ENCODE assay signal across 20 cellular contexts in genomic region chr1:235714205-235714897, GRCh38.
A peak's percentile ranks its signal among the peaks of the same experiment; 100 is the strongest.
DNase-seq lines count a peak whose midpoint lies in the region; TF ChIP-seq lines count a peak whose summit lies in the region.
"Had no signal": no experiment of that assay in that cellular context is flagged by ENCODE, and none has a peak within 500 bp of the region (broad histone marks: within the 10 kb centered on the region; RNA-seq: fewer than 3 reads in every experiment).

No MANE protein-coding gene starts in this region.

- peaks cover 75 to 89% of the 10 kb centered on the region in 2 donors for H3K36me3 Mint-ChIP-seq in CD14-positive monocyte

- peak overlapping the region; percentile 72 for H3K27ac ChIP-seq in VCaP
- H3K27ac ChIP-seq: ascending aorta, ovary had no signal

- H3K4me1 Mint-ChIP-seq in CD14-positive monocyte = no peaks in the 10 kb centered on the region
- H3K4me1 Mint-ChIP-seq: activated CD4-positive, alpha-beta T cell treated with anti-CD3 and anti-CD28 coated beads, Interleukin-2, amount 10 ng/mL, durations not matched to agents 7 days and 5 days; CD8-positive, alpha-beta memory T cell; naive B cell had no signal

- H3K4me3 Mint-ChIP-seq in CD14-positive monocyte = no peak overlapping the region
- H3K4me3 Mint-ChIP-seq: activated CD4-positive, alpha-beta T cell treated with anti-CD3 and anti-CD28 coated beads, Interleukin-2, amount 10 ng/mL, durations not matched to agents 7 days and 5 days; activated naive CD4-positive, alpha-beta T cell treated with anti-CD3 and anti-CD28 coated beads for 36 hours; CD8-positive, alpha-beta memory T cell; naive B cell had no signal

- TF ChIP-seq CTCF in CD14-positive monocyte (IDR thresholded peaks at IDR 0.05) (no peak), LNCaP clone FGC (IDR thresholded peaks at IDR 0.05; ENCODE audit: control insufficient read depth, extremely low read depth, insufficient read depth) (no peak), VCaP (conservative IDR thresholded peaks at IDR 0.05) (no peak), BE2C (IDR thresholded peaks at IDR 0.05; ENCODE audit: low read depth, low read length) (no peak)

- DNase-seq in CD14-positive monocyte (ENCODE audit: low spot score) (no peak), LNCaP clone FGC (ENCODE audit: low read depth) (peak; percentile 87), NCI-H2081 treated with DMSO at 0.1 percent for 48 hours (lab: John Stamatoyannopoulos, UW) (peak; percentile 93), AG20443 (ENCODE audit: low spot score) (no peak), BE2C (no peak), NCI-H2107 (lab: John Stamatoyannopoulos, UW) (no peak), NK-92 (lab: John Stamatoyannopoulos, UW; ENCODE audit: unreplicated experiment) (no peak)
- DNase-seq: activated CD4-positive, alpha-beta T cell treated with anti-CD3 and anti-CD28 coated beads, Interleukin-2, amount 10 ng/mL, durations not matched to agents 7 days and 5 days; activated naive CD4-positive, alpha-beta T cell treated with anti-CD3 and anti-CD28 coated beads for 36 hours; CD8-positive, alpha-beta memory T cell; GF-D8; HCEC 1CT; KG1; naive B cell; NCI-H1048; ovary; stimulated activated CD4-positive, alpha-beta T cell treated with anti-CD3 and anti-CD28 coated beads, Interleukin-2, amount 100 ng/mL, for 48 hours had no signal

- H3K9me3 Mint-ChIP-seq in CD14-positive monocyte = no peaks in the 10 kb centered on the region
- H3K9me3 Mint-ChIP-seq: activated CD4-positive, alpha-beta T cell treated with anti-CD3 and anti-CD28 coated beads, Interleukin-2, amount 10 ng/mL, durations not matched to agents 7 days and 5 days; activated naive CD4-positive, alpha-beta T cell treated with anti-CD3 and anti-CD28 coated beads for 36 hours; CD8-positive, alpha-beta memory T cell; naive B cell had no signal

- H3K27me3 ChIP-seq in BE2C = no peaks in the 10 kb centered on the region
- H3K27me3 ChIP-seq: ascending aorta, ovary had no signal

- intact Hi-C loops in CD14-positive monocyte (cut with micrococcal nuclease) = loop anchor here (5.0 to 10.0 kb wide), 2 partner anchors 33 to 70 kb away; no protein-coding TSS in a partner anchor

- H3K4me3 ChIP-seq in LNCaP clone FGC (ENCODE audit: low read depth, low read length) = 0 out of 2 replicates have a peak overlapping the region, but pooled peaks have one; percentile 2
- H3K4me3 ChIP-seq in BE2C (ENCODE audit: low read depth, low read length) = no peak overlapping the region
- H3K4me3 ChIP-seq: ascending aorta, GM12878, ovary had no signal

- H3K9me3 ChIP-seq in BE2C = no peaks in the 10 kb centered on the region
- H3K9me3 ChIP-seq: ascending aorta, ovary had no signal

- no peaks in the 10 kb centered on the region for H3K36me3 ChIP-seq in BE2C
- H3K36me3 ChIP-seq: ovary had no signal

- H3K4me1 ChIP-seq in BE2C = no peaks in the 10 kb centered on the region
- H3K4me1 ChIP-seq: ascending aorta had no signal

- H3K27ac Mint-ChIP-seq in CD14-positive monocyte = peak overlapping the region in 4 of 7 donors; percentile 10 to 37 (median 28)
- H3K27ac Mint-ChIP-seq: activated CD4-positive, alpha-beta T cell treated with anti-CD3 and anti-CD28 coated beads, Interleukin-2, amount 10 ng/mL, durations not matched to agents 7 days and 5 days; activated naive CD4-positive, alpha-beta T cell treated with anti-CD3 and anti-CD28 coated beads for 36 hours had no signal

- H3K27me3 Mint-ChIP-seq in CD14-positive monocyte (ENCODE audit: low read depth in 3 of 3) = no peaks in the 10 kb centered on the region
- H3K27me3 Mint-ChIP-seq: activated CD4-positive, alpha-beta T cell treated with anti-CD3 and anti-CD28 coated beads, Interleukin-2, amount 10 ng/mL, durations not matched to agents 7 days and 5 days; CD8-positive, alpha-beta memory T cell; naive B cell had no signal

Comparison
In these comparisons a context has a peak if more than half of its experiments do, and no peak if none do; other contexts are left out.
1. DNase-seq: peak in LNCaP clone FGC (single experiment) and NCI-H2081 treated with DMSO at 0.1 percent for 48 hours (single experiment); none in CD14-positive monocyte (single experiment), AG20443 (single experiment), BE2C (single experiment), NCI-H2107 (single experiment) and NK-92 (single experiment).